In genomic region chr6:73710470-73710869, GRCh38 we compare ENCODE assay signal across 11 cellular contexts. TPM values are rescaled to one million over a fixed set of nuclear protein-coding genes. Genes with fewer than 3 reads are reported as not detected.
DNase-seq lines count a peak whose midpoint lies in the region; ATAC-seq and TF ChIP-seq lines count a peak whose summit lies in the region.
"Had no signal": no experiment of that assay in that cellular context is flagged by ENCODE, and none has a peak within 500 bp of the region (broad histone marks: within the 10 kb centered on the region; RNA-seq: fewer than 3 reads in every experiment).

No MANE protein-coding gene starts in this region.

- RAD21 ChIA-PET in HCT116 (lab: Charles Lee; ENCODE audit: low non-redundant PET in 1 of 2, low total read pairs in 2 of 2, uncharacterized antibody in 2 of 2, unreplicated experiment in 2 of 2): no interaction called here

- peak overlapping the region; percentile 72 for H3K4me2 ChIP-seq in HCT116 (ENCODE audit: low read length)

- ATAC-seq in HCT116 (peak; percentile 71), WTC11 (no peak)
- ATAC-seq in CD8-positive, alpha-beta T cell: no peak

- peak; percentile 82 for DNase-seq in HCT116 (ENCODE audit: low read depth, low spot score)
- DNase-seq in OCI-M1 (lab: John Stamatoyannopoulos, UW): peak; percentile 11
- peak; percentile 78 for DNase-seq in dermis blood vessel endothelial cell
- peak; percentile 47 for DNase-seq in stomach
- no peak for DNase-seq in WTC11 (ENCODE audit: low spot score)
- DNase-seq in CD8-positive, alpha-beta T cell: no peak
- DNase-seq in retina: no peak
- DNase-seq: aorta, left cardiac atrium, NCI-H526, nucleus accumbens had no signal

- POLR2A ChIA-PET in HCT116 (lab: Charles Lee): no interaction called here
- POLR2A ChIA-PET in WTC11 (lab: Charles Lee): no interaction called here
- POLR2A ChIA-PET in CD8-positive, alpha-beta T cell (lab: Charles Lee): no interaction called here

- H3K27me3 Mint-ChIP-seq in WTC11 (ENCODE audit: low read depth): no peaks in the 10 kb centered on the region
- no peaks in the 10 kb centered on the region for H3K27me3 Mint-ChIP-seq in CD8-positive, alpha-beta T cell (ENCODE audit: low read depth)

- H3K36me3 ChIP-seq in HCT116 (ENCODE audit: control insufficient read depth in 1 of 2, insufficient read depth in 2 of 2, low read length in 2 of 2): no peaks in the 10 kb centered on the region
- H3K36me3 ChIP-seq in stomach: no peaks in the 10 kb centered on the region
- H3K36me3 ChIP-seq in CD8-positive, alpha-beta T cell (ENCODE audit: insufficient read depth, low read length): no peaks in the 10 kb centered on the region

- TF ChIP-seq POLR2A in HCT116 (IDR thresholded peaks at IDR 0.05; ENCODE audit: borderline replicate concordance, extremely low read depth, insufficient read depth, insufficient read length) (no peak), stomach (IDR thresholded peaks at IDR 0.05) (no peak)

- H2AFZ ChIP-seq in HCT116 (ENCODE audit: low read depth, low read length, poor library complexity, severe bottlenecking): no peak overlapping the region

- H3K4me3 Mint-ChIP-seq in WTC11: no peak overlapping the region
- no peak overlapping the region for H3K4me3 Mint-ChIP-seq in CD8-positive, alpha-beta T cell

- H4K20me1 ChIP-seq in HCT116 (ENCODE audit: insufficient read depth): no peaks in the 10 kb centered on the region

- no peaks in the 10 kb centered on the region for H3K9me3 ChIP-seq in HCT116 (ENCODE audit: control insufficient read depth in 1 of 2, insufficient read depth in 1 of 2, low read depth in 1 of 2, low read length in 2 of 2)
- no peaks in the 10 kb centered on the region for H3K9me3 ChIP-seq in stomach
- no peaks in the 10 kb centered on the region for H3K9me3 ChIP-seq in CD8-positive, alpha-beta T cell (ENCODE audit: low read length)

- no peaks in the 10 kb centered on the region for H3K9me2 ChIP-seq in HCT116 (ENCODE audit: insufficient read depth)

- no peak overlapping the region for H3K27ac Mint-ChIP-seq in WTC11
- no peak overlapping the region for H3K27ac Mint-ChIP-seq in CD8-positive, alpha-beta T cell

- BruUV-seq in HCT116 (replicated peaks; lab: Mats Ljungman, UMichigan): no TSS peak

- no peak for TF ChIP-seq EP300 in stomach (IDR thresholded peaks at IDR 0.05)

- H3K4me1 ChIP-seq in HCT116 (ENCODE audit: control insufficient read depth in 1 of 2, insufficient read depth in 2 of 2, low read length in 2 of 2) (peaks cover 54 to 68% of the 10 kb centered on the region in 2 experiments), stomach (peaks cover 0 to 30% (median 4%) of the 10 kb centered on the region in 4 donors)
- peaks cover 5% of the 10 kb centered on the region for H3K4me1 ChIP-seq in CD8-positive, alpha-beta T cell (ENCODE audit: insufficient read depth, low read length)

- H3K4me3 ChIP-seq in HCT116 (replicated peaks in 1 of 2; ENCODE audit: low read depth in 1 of 2, low read length in 2 of 2) (peak overlapping the region in 1 of 2 experiments; percentile 32; a peak in 2 of 4 replicates), stomach (no peak overlapping the region)
- H3K4me3 ChIP-seq in CD8-positive, alpha-beta T cell (ENCODE audit: low read depth, low read length): no peak overlapping the region

- peaks cover 23% of the 10 kb centered on the region for H3K4me1 Mint-ChIP-seq in WTC11
- peaks cover 8% of the 10 kb centered on the region for H3K4me1 Mint-ChIP-seq in CD8-positive, alpha-beta T cell (ENCODE audit: low read depth)

- H3K27me3 ChIP-seq in HCT116 (ENCODE audit: insufficient read depth, low read length) (no peaks in the 10 kb centered on the region), stomach (no peaks in the 10 kb centered on the region)
- no peaks in the 10 kb centered on the region for H3K27me3 ChIP-seq in CD8-positive, alpha-beta T cell (ENCODE audit: insufficient read depth, low read length)

- H3K9me3 Mint-ChIP-seq in WTC11: no peaks in the 10 kb centered on the region
- no peaks in the 10 kb centered on the region for H3K9me3 Mint-ChIP-seq in CD8-positive, alpha-beta T cell

- intact Hi-C loops in HCT116 (cut with micrococcal nuclease) (loop anchor here (5.0 kb wide), 1 partner anchor 53 kb away; no protein-coding TSS in a partner anchor), stomach (cut with DNase I; ENCODE audit: low total_unique reads) (no loop called here)
- intact Hi-C loops in CD8-positive, alpha-beta T cell (cut with DNase I, micrococcal nuclease): no loop called here

- TF ChIP-seq CTCF in HCT116 (IDR thresholded peaks at IDR 0.05 in 2 of 3, conservative IDR thresholded peaks at IDR 0.05 in 1 of 3; ENCODE audit: borderline replicate concordance in 1 of 3, insufficient read depth in 1 of 3, low read depth in 2 of 3, low read length in 2 of 3): no peak
- no peak for TF ChIP-seq CTCF in stomach (IDR thresholded peaks at IDR 0.05)
- TF ChIP-seq CTCF in WTC11 (IDR thresholded peaks at IDR 0.05): no peak
- no peak for TF ChIP-seq CTCF in CD8-positive, alpha-beta T cell (IDR thresholded peaks at IDR 0.05)

- peaks cover 7% of the 10 kb centered on the region; the same call in 1 of the 2 replicates for H3K79me2 ChIP-seq in HCT116 (ENCODE audit: insufficient read depth, low read length)

- CTCF ChIA-PET in HCT116 (lab: Charles Lee) (no interaction called here), WTC11 (lab: Charles Lee) (no interaction called here)
- CTCF ChIA-PET in CD8-positive, alpha-beta T cell (lab: Charles Lee): interaction anchor here (0.7 kb wide), 1 partner anchor 27 kb away, joined by 3 read pairs; no protein-coding TSS in a partner anchor

- H3K27ac ChIP-seq in HCT116 (ENCODE audit: low read depth, low read length) (peak overlapping the region; percentile 67), stomach (no peak overlapping the region)
- no peak overlapping the region for H3K27ac ChIP-seq in CD8-positive, alpha-beta T cell (ENCODE audit: low read depth, low read length)

- peak overlapping the region; percentile 44 for H3K9ac ChIP-seq in HCT116 (ENCODE audit: low read length)

- 0 out of 2 replicates have a peak, but pooled peaks have one; percentile 2 for TF ChIP-seq RAD21 in HCT116 (IDR thresholded peaks at IDR 0.05; ENCODE audit: low read depth)

- no peaks in the 10 kb centered on the region for H3K36me3 Mint-ChIP-seq in WTC11
- H3K36me3 Mint-ChIP-seq in CD8-positive, alpha-beta T cell: no peaks in the 10 kb centered on the region

- WGBS in stomach, 5 donors: 30 to 60% (median 49%) methylated on average over 2 of the region's 2 CpGs

TF ChIP-seq in HCT116, 20 proteins besides CTCF, POLR2A, EP300 and RAD21 (continues in another document):
- TF ChIP-seq CEBPB (IDR thresholded peaks at IDR 0.05; ENCODE audit: low read depth) (no peak), EGR1 (IDR thresholded peaks at IDR 0.05; ENCODE audit: low read depth) (no peak), JUND (IDR thresholded peaks at IDR 0.05) (peak; percentile 77), EZH2 (IDR thresholded peaks at IDR 0.05) (no peak), POLR2AphosphoS5 (IDR thresholded peaks at IDR 0.05; ENCODE audit: low read depth, low read length) (peak; percentile 47; the same call in 1 of the 2 replicates), FOSL1 (IDR thresholded peaks at IDR 0.05; ENCODE audit: low read depth) (peak; percentile 85), YY1 (IDR thresholded peaks at IDR 0.05; ENCODE audit: extremely low read depth, insufficient replicate concordance, low read depth, low read length) (no peak), ATF3 (IDR thresholded peaks at IDR 0.05) (no peak), SP1 (IDR thresholded peaks at IDR 0.05; ENCODE audit: low read depth) (peak; percentile 64)
- TF ChIP-seq, protein P1, sequence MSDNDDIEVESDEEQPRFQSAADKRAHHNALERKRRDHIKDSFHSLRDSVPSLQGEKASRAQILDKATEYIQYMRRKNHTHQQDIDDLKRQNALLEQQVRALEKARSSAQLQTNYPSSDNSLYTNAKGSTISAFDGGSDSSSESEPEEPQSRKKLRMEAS (IDR thresholded peaks at IDR 0.05): 0 out of 2 replicates have a peak, but pooled peaks have one; percentile 6

TF ChIP-seq in WTC11, 78 proteins besides CTCF, POLR2A, EP300 and RAD21 (continues in another document):
- no peak for TF ChIP-seq STAT6 (CRISPR knock-in tag; conservative IDR thresholded peaks at IDR 0.05; ENCODE audit: low read depth)

RNA-seq across cellular contexts. Expression of gene CD109, which starts 14.5 kb away (rescaled TPM):
- total RNA-seq in HCT116 (2021; ENCODE audit: unreplicated experiment): 42.1 TPM
- 7.5 and 10.2 TPM in 2 replicates for polyA plus RNA-seq in HCT116 (2012)
- 25.2 and 36.3 TPM in 2 replicates for total RNA-seq in dermis blood vessel endothelial cell
- 10 to 100 TPM in 1 of 5 donors, 1 to 10 TPM in 2, under 1 TPM in 2; 0.58 to 19.6 (median 1.4) TPM for total RNA-seq in stomach
- 1 to 10 TPM in 1 of 3 donors, under 1 TPM in 2; 0.19 to 3.5 (median 0.31) TPM for polyA plus RNA-seq in stomach
- total RNA-seq in WTC11 (2021): 3.5 to 4.5 TPM (median 4.0 TPM) in 3 replicates
- total RNA-seq in CD8-positive, alpha-beta T cell: under 1 TPM; 0.11 to 0.25 TPM

RNA-seq across cellular contexts. Expression of gene SLC17A5, which starts 56.7 kb away (rescaled TPM):
- total RNA-seq in HCT116 (2021; ENCODE audit: unreplicated experiment): 17.0 TPM
- 8.7 and 9.6 TPM in 2 replicates for polyA plus RNA-seq in HCT116 (2012)
- 24.0 and 31.5 TPM in 2 replicates for total RNA-seq in dermis blood vessel endothelial cell
- 10 to 100 TPM in 4 of 5 donors, 1 to 10 TPM in 1; 2.6 to 53.4 (median 14.3) TPM for total RNA-seq in stomach
- polyA plus RNA-seq in stomach: 1 to 10 TPM; 2.3 to 5.5 (median 3.0) TPM
- total RNA-seq in WTC11 (2021): 8.6 to 9.3 TPM (median 8.9 TPM) in 3 replicates
- 1 to 10 TPM; 4.9 to 5.5 TPM for total RNA-seq in CD8-positive, alpha-beta T cell

Comparison
In these comparisons a context has a peak if more than half of its experiments do, and no peak if none do; other contexts are left out.
1. DNase-seq: peak in HCT116 (single experiment), OCI-M1 (single experiment), dermis blood vessel endothelial cell (single experiment) and stomach (single experiment); none in WTC11 (single experiment), CD8-positive, alpha-beta T cell (0 of 7) and retina (single experiment).